Comparison of ENCODE assay signal across 8 cellular contexts in the genomic region with DNA sequence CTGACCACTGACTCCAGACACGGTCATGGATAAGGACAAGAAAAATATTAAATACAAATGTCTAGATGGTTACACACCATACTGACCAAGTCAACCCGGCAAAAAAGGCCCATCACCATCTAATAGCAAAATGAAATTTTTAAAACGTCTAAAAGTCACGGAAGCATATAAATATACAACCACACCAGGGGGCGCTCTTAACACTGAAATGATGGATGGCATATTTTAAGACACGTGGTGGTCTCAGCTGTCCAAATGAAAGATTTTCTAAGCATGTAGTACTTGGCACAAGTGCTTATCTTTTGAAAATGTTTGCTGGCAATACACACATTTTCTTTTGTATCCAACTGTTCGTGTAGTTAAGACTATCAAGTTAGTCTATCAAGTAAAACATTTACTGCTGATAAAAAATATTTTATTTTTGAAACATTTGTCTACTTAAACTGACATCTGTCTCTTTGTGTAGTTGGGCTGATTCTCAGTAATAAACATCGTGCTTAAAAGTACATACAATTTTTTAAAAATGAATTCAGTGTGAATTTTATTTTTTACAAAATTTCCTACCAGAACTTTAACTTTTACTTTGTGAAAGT.
A peak's percentile ranks its signal among the peaks of the same experiment; 100 is the strongest.
DNase-seq lines count a peak whose midpoint lies in the region; ATAC-seq and TF ChIP-seq lines count a peak whose summit lies in the region.

No MANE protein-coding gene starts in this region.

- no peaks in the 10 kb centered on the region for H3K4me1 ChIP-seq in foreskin keratinocyte

- ATAC-seq in HG02938 (IDR thresholded peaks at IDR 0.05; ENCODE audit: unreplicated experiment) (peak; percentile 75), foreskin keratinocyte (peak; percentile 21), HG03196 (IDR thresholded peaks at IDR 0.05; ENCODE audit: unreplicated experiment) (no peak)

- no peak overlapping the region for H3K27ac ChIP-seq in foreskin keratinocyte

- DNase-seq in activated gamma-delta T cell treated with Interleukin-2 at 50 U/mL for 16 hours, result peak; percentile 28
- DNase-seq in activated gamma-delta T cell (lab: John Stamatoyannopoulos, UW), result no peak
- peak; percentile 27 for DNase-seq in NCI-H69 (lab: John Stamatoyannopoulos, UW)
- peak in 2 of 3 experiments; percentile 9 to 10 for DNase-seq in activated CD8-positive, alpha-beta memory T cell treated with anti-CD3 and anti-CD28 coated beads for 48 hours (ENCODE audit: low read depth in 2 of 3, low spot score in 2 of 3)
- peak; percentile 4 to 14 for DNase-seq in foreskin keratinocyte
- peak; percentile 39 for DNase-seq in retinal pigment epithelial cell (ENCODE audit: low read depth)

- no peak overlapping the region for H3K4me3 ChIP-seq in retinal pigment epithelial cell (ENCODE audit: low read length)

- no peaks in the 10 kb centered on the region for H3K27me3 ChIP-seq in foreskin keratinocyte

- TF ChIP-seq CTCF in foreskin keratinocyte (conservative IDR thresholded peaks at IDR 0.05) (peak; percentile 78), retinal pigment epithelial cell (conservative IDR thresholded peaks at IDR 0.05; ENCODE audit: low read depth, low read length) (peak; percentile 70)
